ENCODE assay signal across 9 cellular contexts in the genomic region with DNA sequence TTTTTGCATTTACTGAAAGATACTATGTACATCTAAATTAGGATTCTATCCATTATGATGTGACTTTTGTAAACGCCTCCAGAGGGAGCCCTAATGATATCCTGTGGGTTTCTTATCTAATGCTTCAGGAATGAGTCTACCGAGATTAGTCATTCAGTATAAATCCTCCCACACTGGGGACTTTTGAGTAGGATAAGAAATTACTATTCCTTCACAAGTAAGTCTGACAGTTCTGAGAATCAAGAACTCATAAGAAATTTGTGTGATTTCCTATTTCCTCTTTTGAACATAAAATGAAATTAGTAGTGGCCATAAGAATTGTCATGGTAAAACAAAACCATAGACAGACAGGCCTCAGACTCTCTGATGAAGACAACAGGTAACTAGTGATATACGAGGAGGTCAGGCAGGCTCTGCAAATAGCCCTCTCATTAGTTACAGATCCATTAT. TPM values are rescaled to one million over a fixed set of nuclear protein-coding genes. Genes with fewer than 3 reads are reported as not detected.
DNase-seq lines count a peak whose midpoint lies in the region; ATAC-seq and TF ChIP-seq lines count a peak whose summit lies in the region.
"Had no signal": no experiment of that assay in that cellular context is flagged by ENCODE, and none has a peak within 500 bp of the region (broad histone marks: within the 10 kb centered on the region; RNA-seq: fewer than 3 reads in every experiment).

No MANE protein-coding gene starts in this region.

- no peaks in the 10 kb centered on the region for H3K27me3 ChIP-seq in Caco-2 (replicated peaks; ENCODE audit: control insufficient read depth, insufficient read depth, low read length)

- no peaks in the 10 kb centered on the region for H3K36me3 Mint-ChIP-seq in Caco-2 (ENCODE audit: insufficient read depth, unreplicated experiment)
- H3K36me3 Mint-ChIP-seq: IgD-negative memory B cell had no signal

- H3K27me3 Mint-ChIP-seq in Caco-2 (ENCODE audit: insufficient read depth, unreplicated experiment): peaks cover 12% of the 10 kb centered on the region
- H3K27me3 Mint-ChIP-seq: IgD-negative memory B cell had no signal

- TF ChIP-seq CTCF in Caco-2 (IDR thresholded peaks at IDR 0.05; ENCODE audit: insufficient read depth in 1 of 2, low read depth in 1 of 2, low read length in 1 of 2, severe bottlenecking in 1 of 2, unreplicated experiment in 1 of 2) (peak; percentile 36 to 67), cardiac fibroblast (IDR thresholded peaks at IDR 0.05; ENCODE audit: low read depth, low read length) (peak; percentile 31)

- H3K4me1 ChIP-seq in Caco-2: no peaks in the 10 kb centered on the region

- H3K4me3 ChIP-seq in Caco-2 (ENCODE audit: low read depth, low read length): no peak overlapping the region
- H3K4me3 ChIP-seq in cardiac fibroblast (replicated peaks in 1 of 2; ENCODE audit: low read depth in 2 of 2, low read length in 2 of 2): no peak overlapping the region

- H3K36me3 ChIP-seq in Caco-2 (ENCODE audit: control insufficient read depth, insufficient read depth, low read length): no peaks in the 10 kb centered on the region

- no peak overlapping the region for H3K27ac Mint-ChIP-seq in Caco-2 (ENCODE audit: unreplicated experiment)
- H3K27ac Mint-ChIP-seq: IgD-negative memory B cell had no signal

- POLR2A ChIA-PET in Caco-2 (lab: Charles Lee): no interaction called here

- no peak overlapping the region for H3K4me3 Mint-ChIP-seq in Caco-2 (ENCODE audit: unreplicated experiment)
- H3K4me3 Mint-ChIP-seq: IgD-negative memory B cell had no signal

- no peaks in the 10 kb centered on the region for H3K4me1 Mint-ChIP-seq in Caco-2 (ENCODE audit: low read depth, unreplicated experiment)
- H3K4me1 Mint-ChIP-seq: IgD-negative memory B cell had no signal

- H3K9me3 ChIP-seq in Caco-2: no peaks in the 10 kb centered on the region

- ATAC-seq in GM21381 (IDR thresholded peaks at IDR 0.05; ENCODE audit: unreplicated experiment): peak; percentile 61
- ATAC-seq in HG03097 (IDR thresholded peaks at IDR 0.05; ENCODE audit: low FRiP score, unreplicated experiment): no peak
- ATAC-seq in HG02588 (IDR thresholded peaks at IDR 0.05; ENCODE audit: unreplicated experiment): no peak

- no peaks in the 10 kb centered on the region for H3K9me3 Mint-ChIP-seq in Caco-2 (ENCODE audit: unreplicated experiment)

- DNase-seq in Caco-2 (peak; percentile 36 to 58), NCI-H1105 (lab: John Stamatoyannopoulos, UW) (peak; percentile 6), cardiac fibroblast (ENCODE audit: low read depth in 2 of 2) (peak; percentile 31 to 74), middle frontal gyrus (ENCODE audit: extremely low spot score, low spot score) (peak; percentile 9), ecto neural progenitor cell (ENCODE audit: low spot score) (no peak)

- CTCF ChIA-PET in Caco-2 (lab: Charles Lee): no interaction called here

- BruUV-seq in Caco-2 (replicated peaks; lab: Mats Ljungman, UMichigan): no TSS peak

- intact Hi-C loops in Caco-2 (cut with micrococcal nuclease; ENCODE audit: unreplicated experiment): loop anchor here (1.0 to 10.0 kb wide), 2 partner anchors 159 to 620 kb away; no protein-coding TSS in a partner anchor

RNA-seq across cellular contexts. Expression of gene OR5M1, which starts 10.0 kb away (rescaled TPM):
- total RNA-seq in Caco-2 (2022): not detected in 2 replicates

RNA-seq across cellular contexts. Expression of gene OR5AP2, which starts 17.6 kb away (rescaled TPM):
- not detected in 2 replicates for total RNA-seq in Caco-2 (2022)

RNA-seq across cellular contexts. Expression of gene OR5AR1, which starts 38.8 kb away (rescaled TPM):
- not detected in 2 replicates for total RNA-seq in Caco-2 (2022)

RNA-seq across cellular contexts. Expression of gene OR5M10, which starts 47.2 kb away (rescaled TPM):
- not detected in 2 replicates for total RNA-seq in Caco-2 (2022)
